Comparison of ENCODE assay signal across 1 cellular context in genomic region chr20:44212792-44213191, GRCh38.
TF ChIP-seq lines count a peak whose summit lies in the region.

No MANE protein-coding gene starts in this region.

TF ChIP-seq in WTC11, 78 proteins besides CTCF, POLR2A, EP300 and RAD21 (continued from another document):
- TF ChIP-seq PREB (CRISPR knock-in tag; IDR thresholded peaks at IDR 0.05; ENCODE audit: borderline replicate concordance) (no peak), NFYB (CRISPR knock-in tag; conservative IDR thresholded peaks at IDR 0.05; ENCODE audit: low read depth) (no peak)
